In genomic region chr5:66554211-66554610, GRCh38 we compare ENCODE assay signal across 9 cellular contexts. TPM values are rescaled to one million over a fixed set of nuclear protein-coding genes. Genes with fewer than 3 reads are reported as not detected.
A peak's percentile ranks its signal among the peaks of the same experiment; 100 is the strongest.
DNase-seq lines count a peak whose midpoint lies in the region; ATAC-seq, FAIRE-seq and TF ChIP-seq lines count a peak whose summit lies in the region.
"Had no signal": no experiment of that assay in that cellular context is flagged by ENCODE, and none has a peak within 500 bp of the region (broad histone marks: within the 10 kb centered on the region; RNA-seq: fewer than 3 reads in every experiment).

No MANE protein-coding gene starts in this region.

- in situ Hi-C loops in transverse colon (cut with MboI; ENCODE audit: low pct_ligation_motif_present in 1 of 4, low pct_unique_long_range_greater_than_20kb in 1 of 4, low sequenced_read_pairs in 3 of 4), result no loop called here

- FAIRE-seq in astrocyte (lab: Jason Lieb, UNC), result no peak

- peak overlapping the region; percentile 60 for H3K4me2 ChIP-seq in astrocyte (ENCODE audit: low read length)

- H3K4me1 ChIP-seq in astrocyte (ENCODE audit: insufficient read depth, low read length) (peaks cover 8% of the 10 kb centered on the region), transverse colon (no peaks in the 10 kb centered on the region)
- H3K4me1 ChIP-seq: heart right ventricle had no signal

- DNase-seq in LHCN-M2 (ENCODE audit: low read depth) (peak; percentile 3), astrocyte (ENCODE audit: low read depth) (peak; percentile 93), transverse colon (peak; percentile 9), SHP77 (lab: John Stamatoyannopoulos, UW) (no peak), AG08395 (ENCODE audit: low spot score) (no peak), NCI-H345 (lab: John Stamatoyannopoulos, UW) (no peak)
- DNase-seq: heart right ventricle had no signal

- H3K4me3 ChIP-seq in astrocyte (ENCODE audit: insufficient read depth, low read depth, low read length) (no peak overlapping the region), transverse colon (no peak overlapping the region)
- H3K4me3 ChIP-seq: heart right ventricle had no signal

- no peak overlapping the region for H3K27ac Mint-ChIP-seq in astrocyte (ENCODE audit: unreplicated experiment)

- peak; percentile 97 for ATAC-seq in GM18508 (IDR thresholded peaks at IDR 0.05; ENCODE audit: insufficient read depth, unreplicated experiment)
- ATAC-seq in GM21737 (IDR thresholded peaks at IDR 0.05; ENCODE audit: unreplicated experiment), result peak; percentile 98

- WGBS in transverse colon (ENCODE audit: low coverage in 1 of 2), 2 donors, result 59 to 75% methylated on average over 1 to 4 of the region's 4 CpGs

- TF ChIP-seq EP300 in transverse colon (IDR thresholded peaks at IDR 0.05; ENCODE audit: low read depth), result no peak

- no peaks in the 10 kb centered on the region for H4K20me1 ChIP-seq in astrocyte (ENCODE audit: insufficient read depth, low read length)

- no peaks in the 10 kb centered on the region for H3K27me3 Mint-ChIP-seq in astrocyte (ENCODE audit: low read depth, unreplicated experiment)

- H3K27me3 ChIP-seq in astrocyte (ENCODE audit: insufficient read depth, low read length), result no peaks in the 10 kb centered on the region
- no peaks in the 10 kb centered on the region for H3K27me3 ChIP-seq in transverse colon
- H3K27me3 ChIP-seq: heart right ventricle had no signal

- peaks cover 7% of the 10 kb centered on the region for H3K4me1 Mint-ChIP-seq in astrocyte (ENCODE audit: low read depth, unreplicated experiment)

- intact Hi-C loops in transverse colon (cut with DNase I; ENCODE audit: low total_unique reads), result no loop called here

- no peaks in the 10 kb centered on the region for H3K79me2 ChIP-seq in astrocyte (ENCODE audit: insufficient read depth, low read length)

- no peak overlapping the region for H3K4me3 Mint-ChIP-seq in astrocyte (ENCODE audit: unreplicated experiment)

- H3K9me3 ChIP-seq in astrocyte (ENCODE audit: insufficient read depth, low read depth, low read length) (no peaks in the 10 kb centered on the region), transverse colon (no peaks in the 10 kb centered on the region)

- no peaks in the 10 kb centered on the region for H3K36me3 Mint-ChIP-seq in astrocyte (ENCODE audit: low read depth, unreplicated experiment)

- TF ChIP-seq CTCF in astrocyte (IDR thresholded peaks at IDR 0.05; ENCODE audit: insufficient read depth, low read depth, low read length) (no peak), transverse colon (IDR thresholded peaks at IDR 0.05) (no peak)

- H3K27ac ChIP-seq in astrocyte (ENCODE audit: low read depth, low read length) (peak overlapping the region; percentile 23), transverse colon (no peak overlapping the region)
- H3K27ac ChIP-seq: heart right ventricle had no signal

- H3K9ac ChIP-seq in astrocyte (ENCODE audit: low read length), result no peak overlapping the region

- no peaks in the 10 kb centered on the region for H3K36me3 ChIP-seq in astrocyte (ENCODE audit: insufficient read depth, low read length)
- H3K36me3 ChIP-seq in transverse colon, result no peaks in the 10 kb centered on the region
- H3K36me3 ChIP-seq: heart right ventricle had no signal

- H3K9me3 Mint-ChIP-seq in astrocyte (ENCODE audit: unreplicated experiment), result peaks cover 4% of the 10 kb centered on the region

- TF ChIP-seq POLR2A in transverse colon (IDR thresholded peaks at IDR 0.05), result no peak

- no peak overlapping the region for H2AFZ ChIP-seq in astrocyte (ENCODE audit: low read depth, low read length)

RNA-seq across cellular contexts. Expression of gene MAST4, which starts 42.0 kb away (rescaled TPM):
- total RNA-seq in LHCN-M2 (2014; rRNA removed), result 8.8 and 10.7 TPM in 2 replicates
- polyA plus RNA-seq in LHCN-M2 (2012), result 5.1 TPM
- total RNA-seq in astrocyte, result 16.0 and 22.3 TPM in 2 replicates
- total RNA-seq in transverse colon, result 10 to 100 TPM; 20.3 to 46.8 (median 35.4) TPM

Comparison
In these comparisons a context has a peak if more than half of its experiments do, and no peak if none do; other contexts are left out.
1. DNase-seq: peak in LHCN-M2 (single experiment), astrocyte (single experiment) and transverse colon (single experiment); none in SHP77 (0 of 2), AG08395 (single experiment) and NCI-H345 (single experiment).